ENCODE assay signal across 16 cellular contexts in genomic region chr15:57566840-57567239, GRCh38. TPM values are rescaled to one million over a fixed set of nuclear protein-coding genes. Genes with fewer than 3 reads are reported as not detected.
DNase-seq lines count a peak whose midpoint lies in the region; ATAC-seq and TF ChIP-seq lines count a peak whose summit lies in the region.
"Had no signal": no experiment of that assay in that cellular context is flagged by ENCODE, and none has a peak within 500 bp of the region (broad histone marks: within the 10 kb centered on the region; RNA-seq: fewer than 3 reads in every experiment).

No MANE protein-coding gene starts in this region.

- H3K27ac ChIP-seq in IMR-90 (ENCODE audit: insufficient read depth, low read length) = no peak overlapping the region
- no peak overlapping the region for H3K27ac ChIP-seq in mammary epithelial cell (ENCODE audit: insufficient read depth, low read depth, low read length)
- H3K27ac ChIP-seq in right cardiac atrium (ENCODE audit: low read length) = peak overlapping the region; percentile 48
- H3K27ac ChIP-seq in subcutaneous abdominal adipose tissue (ENCODE audit: low read depth, low read length) = peak overlapping the region; percentile 48
- no peak overlapping the region for H3K27ac ChIP-seq in A673 (ENCODE audit: low read depth, low read length, poor library complexity, severe bottlenecking)
- H3K27ac ChIP-seq: C4-2B had no signal

- in situ Hi-C loops in IMR-90 (cut with MboI; ENCODE audit: low sequenced_read_pairs) (loop anchor here (10.0 kb wide), 1 partner anchor 298 kb away; no protein-coding TSS in a partner anchor), mammary epithelial cell (cut with MboI; ENCODE audit: low sequenced_read_pairs in 2 of 2) (no loop called here)

- no peak overlapping the region for H3K23ac ChIP-seq in IMR-90 (ENCODE audit: low read depth, low read length)

- DNase-seq in IMR-90 (no peak), mammary epithelial cell (no peak), right cardiac atrium (peak in 1 of 3 donors; percentile 55), globus pallidus (ENCODE audit: low spot score) (no peak), A673 (ENCODE audit: low spot score) (no peak), Kasumi-1 (lab: John Stamatoyannopoulos, UW) (no peak)
- DNase-seq: amygdala, MM.1S, natural killer cell, NCI-H187, NCI-H510A, SW 1271 had no signal

- no peak overlapping the region for H3K14ac ChIP-seq in IMR-90 (replicated peaks; ENCODE audit: low read depth, low read length)

- 8% methylated on average over 2 of the region's 4 CpGs; no CpG with 5 or more reads in 1 of the 2 experiments for WGBS in IMR-90 (ENCODE audit: extremely low coverage in 2 of 2, insufficient read length in 1 of 2), 2 experiments
- WGBS in mammary epithelial cell (ENCODE audit: low coverage, missing lambda C conversion rate) = 51% methylated on average over 4 of the region's 4 CpGs
- WGBS in right cardiac atrium = 28% methylated on average over 4 of the region's 4 CpGs

- H3K4me3 ChIP-seq in IMR-90 (ENCODE audit: insufficient read depth, low read depth, low read length) (no peak overlapping the region), mammary epithelial cell (replicated peaks in 1 of 3; ENCODE audit: insufficient read depth in 1 of 3, low read depth in 2 of 3, low read length in 3 of 3) (no peak overlapping the region), right cardiac atrium (ENCODE audit: low read length) (no peak overlapping the region), subcutaneous abdominal adipose tissue (ENCODE audit: low read depth in 1 of 5, low read length in 5 of 5) (no peak overlapping the region), A673 (ENCODE audit: low read depth, low read length, poor library complexity, severe bottlenecking) (no peak overlapping the region)
- H3K4me3 ChIP-seq: GM23338 had no signal

- ATAC-seq in IMR-90 (ENCODE audit: low read depth) = no peak
- peak; percentile 51 to 53 for ATAC-seq in right cardiac atrium
- ATAC-seq: GM23338, natural killer cell had no signal

- H3K27me3 ChIP-seq in IMR-90 (ENCODE audit: control insufficient read depth, insufficient read depth, low read length) = peaks cover 15% of the 10 kb centered on the region
- H3K27me3 ChIP-seq in mammary epithelial cell (ENCODE audit: insufficient read depth, low read length) = no peaks in the 10 kb centered on the region
- H3K27me3 ChIP-seq in right cardiac atrium (ENCODE audit: control insufficient read depth, insufficient read depth) = no peaks in the 10 kb centered on the region
- no peaks in the 10 kb centered on the region for H3K27me3 ChIP-seq in subcutaneous abdominal adipose tissue (ENCODE audit: control insufficient read depth in 5 of 5, insufficient read depth in 4 of 5, low read length in 5 of 5)
- no peaks in the 10 kb centered on the region for H3K27me3 ChIP-seq in A673 (replicated peaks; ENCODE audit: insufficient read depth, low read depth, low read length, poor library complexity)

- H3K18ac ChIP-seq in IMR-90 (ENCODE audit: low read depth, low read length) = no peak overlapping the region

- no peak overlapping the region for H4K5ac ChIP-seq in IMR-90 (ENCODE audit: low read depth, low read length)

- POLR2A ChIA-PET in IMR-90 (lab: Charles Lee; ENCODE audit: unreplicated experiment) (no interaction called here), A673 (lab: Charles Lee; ENCODE audit: low non-redundant PET) (no interaction called here)

- H4K91ac ChIP-seq in IMR-90 (ENCODE audit: insufficient read depth, low read depth, low read length) = no peak overlapping the region

- H3K9me3 ChIP-seq in IMR-90 (ENCODE audit: control insufficient read depth, insufficient read depth, low read length) (no peaks in the 10 kb centered on the region), mammary epithelial cell (replicated peaks; ENCODE audit: insufficient read depth, low read length) (no peaks in the 10 kb centered on the region), right cardiac atrium (ENCODE audit: control insufficient read depth, low read length) (no peaks in the 10 kb centered on the region), subcutaneous abdominal adipose tissue (ENCODE audit: control insufficient read depth in 5 of 5, low read length in 5 of 5) (no peaks in the 10 kb centered on the region), A673 (ENCODE audit: low read depth, low read length, poor library complexity, severe bottlenecking) (no peaks in the 10 kb centered on the region)

- no peak overlapping the region for H4K8ac ChIP-seq in IMR-90 (ENCODE audit: low read depth in 2 of 2, low read length in 2 of 2)

- H2BK120ac ChIP-seq in IMR-90 (ENCODE audit: low read depth, low read length) = no peak overlapping the region

- intact Hi-C loops in IMR-90 (cut with micrococcal nuclease) (loop anchor here (10.0 kb wide), 1 partner anchor 508 kb away; no protein-coding TSS in a partner anchor), mammary epithelial cell (cut with micrococcal nuclease) (no loop called here), right cardiac atrium (cut with DNase I) (loop anchor here in 2 of 4 donors (10.0 kb wide), 2 partner anchors 48 to 498 kb away; partner anchors contain the start of gene ALDH1A2 (in 1 of the 2)), A673 (cut with micrococcal nuclease; ENCODE audit: unreplicated experiment) (loop anchor here (10.0 kb wide), 1 partner anchor 98 kb away; no protein-coding TSS in a partner anchor)

- BruUV-seq in IMR-90 (replicated peaks; lab: Mats Ljungman, UMichigan) (no TSS peak), mammary epithelial cell (replicated peaks; lab: Mats Ljungman, UMichigan) (no TSS peak), A673 (replicated peaks; lab: Mats Ljungman, UMichigan) (no TSS peak)

- no peak overlapping the region for H2BK15ac ChIP-seq in IMR-90 (ENCODE audit: low read depth, low read length)

- no peak overlapping the region for H2AK5ac ChIP-seq in IMR-90 (ENCODE audit: low read depth, low read length)

- CTCF ChIA-PET in IMR-90 (lab: Yijun Ruan, JAX) (no interaction called here), mammary epithelial cell (lab: Charles Lee; ENCODE audit: low non-redundant PET) (no interaction called here), A673 (lab: Charles Lee) (interaction anchor here (1.0 kb wide), 1 partner anchor 20 kb away, joined by 3 read pairs; no protein-coding TSS in a partner anchor)

- H3K79me1 ChIP-seq in IMR-90 (ENCODE audit: low read depth in 1 of 2, low read length in 2 of 2) = no peaks in the 10 kb centered on the region

- H3K4me1 ChIP-seq in IMR-90 (ENCODE audit: control insufficient read depth, insufficient read depth, low read length) = no peaks in the 10 kb centered on the region
- H3K4me1 ChIP-seq in mammary epithelial cell (ENCODE audit: insufficient read depth, low read length) = peaks cover 23% of the 10 kb centered on the region
- peaks cover 6% of the 10 kb centered on the region for H3K4me1 ChIP-seq in right cardiac atrium (ENCODE audit: control insufficient read depth, insufficient read depth, low read length)
- peaks cover 5 to 26% (median 23%) of the 10 kb centered on the region in 5 donors for H3K4me1 ChIP-seq in subcutaneous abdominal adipose tissue (ENCODE audit: control insufficient read depth in 5 of 5, insufficient read depth in 5 of 5, low read length in 5 of 5)
- H3K4me1 ChIP-seq in A673 (ENCODE audit: insufficient read depth, low read length, poor library complexity, severe bottlenecking) = no peaks in the 10 kb centered on the region

- peak overlapping the region; percentile 33 for H2AFZ ChIP-seq in IMR-90 (replicated peaks; ENCODE audit: low read length, poor library complexity)
- H2AFZ ChIP-seq in mammary epithelial cell (ENCODE audit: low read depth, low read length) = peak overlapping the region; percentile 4
- H2AFZ ChIP-seq: GM23338 had no signal

- TF ChIP-seq CTCF in IMR-90 (conservative IDR thresholded peaks at IDR 0.05; ENCODE audit: low read depth, low read length) = no peak
- TF ChIP-seq CTCF in mammary epithelial cell (conservative IDR thresholded peaks at IDR 0.05 in 1 of 2, IDR thresholded peaks at IDR 0.05 in 1 of 2; ENCODE audit: extremely low read depth in 1 of 2, insufficient read depth in 1 of 2, low read depth in 1 of 2, low read length in 2 of 2) = no peak
- TF ChIP-seq CTCF in A673 (conservative IDR thresholded peaks at IDR 0.05; ENCODE audit: low read depth, low read length) = no peak

- TF ChIP-seq RAD21 in IMR-90 (IDR thresholded peaks at IDR 0.05; ENCODE audit: low read length) = no peak

- no peak overlapping the region for H3K4me2 ChIP-seq in IMR-90 (ENCODE audit: low read depth, low read length)
- no peak overlapping the region for H3K4me2 ChIP-seq in mammary epithelial cell (ENCODE audit: insufficient read depth, low read depth, low read length)
- H3K4me2 ChIP-seq: GM23338 had no signal

- H3K9ac ChIP-seq in IMR-90 (ENCODE audit: low read depth, low read length) (no peak overlapping the region), mammary epithelial cell (ENCODE audit: insufficient read depth, low read length) (no peak overlapping the region), subcutaneous abdominal adipose tissue (ENCODE audit: low read length in 5 of 5) (no peak overlapping the region)

- no peaks in the 10 kb centered on the region for H3K79me2 ChIP-seq in mammary epithelial cell (ENCODE audit: insufficient read depth, low read length)

- H3K36me3 ChIP-seq in IMR-90 (ENCODE audit: control insufficient read depth, insufficient read depth, low read length) = no peaks in the 10 kb centered on the region
- no peaks in the 10 kb centered on the region for H3K36me3 ChIP-seq in mammary epithelial cell (ENCODE audit: insufficient read depth, low read length)
- no peaks in the 10 kb centered on the region for H3K36me3 ChIP-seq in subcutaneous abdominal adipose tissue (ENCODE audit: control insufficient read depth in 5 of 5, insufficient read depth in 5 of 5, low read length in 5 of 5)
- no peaks in the 10 kb centered on the region for H3K36me3 ChIP-seq in A673 (ENCODE audit: insufficient read depth, low read length, poor library complexity, severe bottlenecking)

- dilution Hi-C loops in IMR-90 (cut with HindIII; ENCODE audit: low sequenced_read_pairs, unreplicated experiment) = no loop called here
- dilution Hi-C loops in mammary epithelial cell (cut with HindIII; ENCODE audit: low sequenced_read_pairs) = no loop called here

- no peak overlapping the region for H3K56ac ChIP-seq in IMR-90 (ENCODE audit: extremely low read depth, insufficient read depth, low read length)

- TF ChIP-seq POLR2A in IMR-90 (IDR thresholded peaks at IDR 0.05; ENCODE audit: low read depth, low read length) = no peak

- H2BK20ac ChIP-seq in IMR-90 (ENCODE audit: low read depth, low read length) = no peak overlapping the region

- H2BK5ac ChIP-seq in IMR-90 (ENCODE audit: low read depth, low read length, poor library complexity, severe bottlenecking) = no peak overlapping the region

- H3K9me1 ChIP-seq in IMR-90 (ENCODE audit: insufficient read depth, low read length) = no peaks in the 10 kb centered on the region

- H2AK9ac ChIP-seq in IMR-90 (replicated peaks; ENCODE audit: low read depth, low read length, poor library complexity) = no peak overlapping the region

- no peaks in the 10 kb centered on the region for H4K20me1 ChIP-seq in IMR-90 (ENCODE audit: insufficient read depth, low read length)
- H4K20me1 ChIP-seq in mammary epithelial cell (ENCODE audit: insufficient read depth, low read length) = no peaks in the 10 kb centered on the region

- H3K4ac ChIP-seq in IMR-90 (ENCODE audit: low read depth, low read length) = no peak overlapping the region

RNA-seq across cellular contexts. Expression of gene MYZAP, which starts 24.9 kb away (rescaled TPM):
- total RNA-seq in IMR-90 (2012; rRNA removed) = not detected in 2 replicates
- not detected in 2 replicates for polyA plus RNA-seq in IMR-90 (2012; rRNA removed)
- polyA plus RNA-seq in IMR-90 (2012; cell fraction: cytosol; rRNA removed) = not detected in 2 replicates
- not detected in 2 replicates for polyA plus RNA-seq in IMR-90 (2012; cell fraction: nucleus; rRNA removed; ENCODE audit: low replicate concordance)
- 1 to 10 TPM; 1.0 to 4.8 TPM for total RNA-seq in mammary epithelial cell
- polyA plus RNA-seq in mammary epithelial cell = 1.0 TPM
- polyA minus RNA-seq in mammary epithelial cell = not detected
- 100 to 1,000 TPM; 557 to 764 (median 622) TPM for total RNA-seq in right cardiac atrium
- 558 TPM for polyA plus RNA-seq in right cardiac atrium
- not detected in 2 replicates for total RNA-seq in A673 (2021)
- total RNA-seq: activated T-helper 2 cell treated with anti-CD3 and anti-CD28 coated beads, Interferon-gamma antibody, Interleukin-2, Interleukin-4, amounts not matched to agents 10 μg/mL and 5 μg/mL and 100 μg/mL, durations not matched to agents 14 hours and 24 hours and 36 hours; natural killer cell had no signal

Comparison
In these comparisons a context has a peak if more than half of its experiments do, and no peak if none do; other contexts are left out.
1. H3K27ac ChIP-seq: peak in right cardiac atrium (single experiment) and subcutaneous abdominal adipose tissue (single experiment); none in IMR-90 (single experiment), mammary epithelial cell (single experiment) and A673 (single experiment).
2. RNA of gene MYZAP, which starts 24.9 kb away (total RNA-seq): 557 to 764 TPM in right cardiac atrium; 1.0 to 4.8 TPM in mammary epithelial cell, not detected in A673 and not detected in IMR-90; every median in the first group is over 10 times any median in the second.